Comparison of ENCODE assay signal across 1 cellular context in the genomic region with DNA sequence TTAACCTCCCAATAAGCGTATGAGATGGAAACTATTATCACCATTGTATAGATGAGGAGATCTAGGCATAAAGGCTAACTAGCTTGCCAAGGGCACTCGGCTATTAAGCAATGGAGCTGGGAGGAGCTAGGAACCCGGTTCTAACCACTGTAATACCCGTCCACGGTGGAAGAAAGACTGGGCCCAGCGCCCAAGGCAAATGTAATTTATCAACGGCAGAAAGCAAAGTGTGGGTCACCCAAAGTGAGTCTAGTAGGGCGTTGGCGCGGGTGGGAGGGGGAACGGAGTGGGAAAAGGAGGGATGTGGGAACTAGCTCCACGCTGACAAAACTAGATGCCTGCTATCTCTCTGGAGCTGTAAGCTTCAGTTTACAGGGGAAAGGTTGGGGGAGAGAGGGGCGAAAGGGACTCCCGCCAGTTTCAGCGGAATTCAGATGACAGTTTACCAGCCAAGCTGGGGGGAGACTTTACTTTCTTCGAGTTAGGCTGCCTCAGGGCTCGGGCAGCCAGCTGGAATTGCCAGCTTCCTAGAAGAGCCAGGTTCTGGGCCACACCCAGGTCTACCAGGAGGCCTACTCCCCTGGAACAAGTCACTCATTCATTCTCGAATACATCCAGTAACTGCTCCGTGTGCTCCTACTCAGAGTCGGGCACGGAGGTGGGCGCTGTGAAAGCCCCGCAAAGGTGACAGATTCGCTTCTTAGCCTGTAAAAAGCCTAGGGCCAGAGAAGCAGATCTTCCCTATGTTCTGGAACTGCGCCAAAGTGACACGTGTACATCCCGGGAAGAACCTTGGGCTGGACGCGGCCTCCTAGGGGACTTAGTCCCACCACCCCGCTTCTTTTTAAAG.
TF ChIP-seq lines count a peak whose summit lies in the region.

No MANE protein-coding gene starts in this region.

TF ChIP-seq in K562, 482 proteins besides CTCF, POLR2A, EP300 and RAD21 (continued from another document):
- no peak for TF ChIP-seq RCOR1 (IDR thresholded peaks at IDR 0.05; ENCODE audit: borderline replicate concordance in 1 of 2, low read depth in 2 of 2, low read length in 2 of 2)
- TF ChIP-seq, protein P1, sequence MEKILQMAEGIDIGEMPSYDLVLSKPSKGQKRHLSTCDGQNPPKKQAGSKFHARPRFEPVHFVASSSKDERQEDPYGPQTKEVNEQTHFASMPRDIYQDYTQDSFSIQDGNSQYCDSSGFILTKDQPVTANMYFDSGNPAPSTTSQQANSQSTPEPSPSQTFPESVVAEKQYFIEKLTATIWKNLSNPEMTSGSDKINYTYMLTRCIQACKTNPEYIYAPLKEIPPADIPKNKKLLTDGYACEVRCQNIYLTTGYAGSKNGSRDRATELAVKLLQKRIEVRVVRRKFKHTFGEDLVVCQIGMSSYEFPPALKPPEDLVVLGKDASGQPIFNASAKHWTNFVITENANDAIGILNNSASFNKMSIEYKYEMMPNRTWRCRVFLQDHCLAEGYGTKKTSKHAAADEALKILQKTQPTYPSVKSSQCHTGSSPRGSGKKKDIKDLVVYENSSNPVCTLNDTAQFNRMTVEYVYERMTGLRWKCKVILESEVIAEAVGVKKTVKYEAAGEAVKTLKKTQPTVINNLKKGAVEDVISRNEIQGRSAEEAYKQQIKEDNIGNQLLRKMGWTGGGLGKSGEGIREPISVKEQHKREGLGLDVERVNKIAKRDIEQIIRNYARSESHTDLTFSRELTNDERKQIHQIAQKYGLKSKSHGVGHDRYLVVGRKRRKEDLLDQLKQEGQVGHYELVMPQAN (IDR thresholded peaks at IDR 0.05; ENCODE audit: borderline replicate concordance): no peak; the same call in 1 of the 2 replicates
- TF ChIP-seq KLF6 (CRISPR knock-in tag; IDR thresholded peaks at IDR 0.05; ENCODE audit: borderline replicate concordance): no peak
- TF ChIP-seq ZNF134 (CRISPR knock-in tag; conservative IDR thresholded peaks at IDR 0.05): no peak
- TF ChIP-seq TBP (optimal IDR thresholded peaks at IDR 0.05; ENCODE audit: low read depth, low read length): peak; percentile 17
- TF ChIP-seq DNMT1 (IDR thresholded peaks at IDR 0.05): no peak
- no peak for TF ChIP-seq ZKSCAN8 (CRISPR knock-in tag; IDR thresholded peaks at IDR 0.05)
- peak; percentile 58 for TF ChIP-seq CHD1 (IDR thresholded peaks at IDR 0.05; ENCODE audit: low read length)
- TF ChIP-seq ZNF184 (CRISPR knock-in tag; IDR thresholded peaks at IDR 0.05): no peak
- no peak for TF ChIP-seq BCL6 (CRISPR knock-in tag; IDR thresholded peaks at IDR 0.05)
- no peak for TF ChIP-seq THRAP3 (IDR thresholded peaks at IDR 0.05; ENCODE audit: borderline replicate concordance)
- TF ChIP-seq, protein P2, sequence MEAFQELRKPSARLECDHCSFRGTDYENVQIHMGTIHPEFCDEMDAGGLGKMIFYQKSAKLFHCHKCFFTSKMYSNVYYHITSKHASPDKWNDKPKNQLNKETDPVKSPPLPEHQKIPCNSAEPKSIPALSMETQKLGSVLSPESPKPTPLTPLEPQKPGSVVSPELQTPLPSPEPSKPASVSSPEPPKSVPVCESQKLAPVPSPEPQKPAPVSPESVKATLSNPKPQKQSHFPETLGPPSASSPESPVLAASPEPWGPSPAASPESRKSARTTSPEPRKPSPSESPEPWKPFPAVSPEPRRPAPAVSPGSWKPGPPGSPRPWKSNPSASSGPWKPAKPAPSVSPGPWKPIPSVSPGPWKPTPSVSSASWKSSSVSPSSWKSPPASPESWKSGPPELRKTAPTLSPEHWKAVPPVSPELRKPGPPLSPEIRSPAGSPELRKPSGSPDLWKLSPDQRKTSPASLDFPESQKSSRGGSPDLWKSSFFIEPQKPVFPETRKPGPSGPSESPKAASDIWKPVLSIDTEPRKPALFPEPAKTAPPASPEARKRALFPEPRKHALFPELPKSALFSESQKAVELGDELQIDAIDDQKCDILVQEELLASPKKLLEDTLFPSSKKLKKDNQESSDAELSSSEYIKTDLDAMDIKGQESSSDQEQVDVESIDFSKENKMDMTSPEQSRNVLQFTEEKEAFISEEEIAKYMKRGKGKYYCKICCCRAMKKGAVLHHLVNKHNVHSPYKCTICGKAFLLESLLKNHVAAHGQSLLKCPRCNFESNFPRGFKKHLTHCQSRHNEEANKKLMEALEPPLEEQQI (IDR thresholded peaks at IDR 0.05): no peak
- no peak for TF ChIP-seq GABPB1 (CRISPR knock-in tag; IDR thresholded peaks at IDR 0.05)
